1 cellular context compared by ENCODE assay signal in the genomic region with DNA sequence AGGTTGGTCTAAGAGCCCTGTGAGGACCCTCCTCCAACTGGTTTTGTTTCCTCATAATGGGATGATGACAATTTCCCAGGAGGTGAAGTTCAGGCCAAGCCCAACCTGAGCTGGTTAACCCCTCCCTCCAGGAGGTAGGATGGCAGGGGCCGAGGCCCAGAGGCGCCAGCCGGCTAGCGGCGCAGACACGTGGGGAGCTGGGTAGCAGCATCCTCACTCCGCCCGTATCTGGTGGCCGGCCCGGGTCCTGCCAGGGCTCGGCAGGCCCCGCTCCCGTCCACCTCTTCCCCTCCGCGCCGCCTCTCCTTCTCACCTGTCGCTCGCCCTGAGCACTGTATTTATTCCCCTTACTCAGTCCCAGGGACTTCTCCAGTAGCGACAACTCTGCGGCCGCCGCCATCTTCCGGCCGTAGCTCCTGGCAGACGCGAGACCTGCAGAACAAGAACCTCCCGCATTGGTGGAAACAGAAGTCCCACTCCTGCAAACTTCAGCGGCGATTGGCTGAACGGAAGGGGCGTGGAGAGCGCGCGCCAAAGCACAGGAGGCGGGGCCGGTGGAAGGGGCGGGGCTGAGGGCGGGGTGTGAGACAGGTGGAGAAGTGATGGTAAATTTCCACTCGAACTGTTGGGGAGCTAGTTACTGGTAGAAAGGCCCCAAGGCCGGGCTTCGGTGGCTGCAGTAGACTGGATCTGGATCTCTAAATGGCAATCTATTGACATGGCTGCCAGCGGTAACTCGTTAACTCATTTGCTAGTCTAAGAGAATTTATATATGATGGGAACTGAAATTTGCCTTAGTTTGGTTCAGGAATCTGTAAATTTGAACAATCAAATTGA.
TF ChIP-seq lines count a peak whose summit lies in the region.

A gene (minus strand): TSS at position 427 of the 837 bp plus-strand sequence. CDS start 27 bp downstream, at position 400.

TF ChIP-seq in HEK293, 187 proteins besides CTCF, POLR2A, EP300 and RAD21 (continued from another document and continues in another):
- TF ChIP-seq, protein P1, sequence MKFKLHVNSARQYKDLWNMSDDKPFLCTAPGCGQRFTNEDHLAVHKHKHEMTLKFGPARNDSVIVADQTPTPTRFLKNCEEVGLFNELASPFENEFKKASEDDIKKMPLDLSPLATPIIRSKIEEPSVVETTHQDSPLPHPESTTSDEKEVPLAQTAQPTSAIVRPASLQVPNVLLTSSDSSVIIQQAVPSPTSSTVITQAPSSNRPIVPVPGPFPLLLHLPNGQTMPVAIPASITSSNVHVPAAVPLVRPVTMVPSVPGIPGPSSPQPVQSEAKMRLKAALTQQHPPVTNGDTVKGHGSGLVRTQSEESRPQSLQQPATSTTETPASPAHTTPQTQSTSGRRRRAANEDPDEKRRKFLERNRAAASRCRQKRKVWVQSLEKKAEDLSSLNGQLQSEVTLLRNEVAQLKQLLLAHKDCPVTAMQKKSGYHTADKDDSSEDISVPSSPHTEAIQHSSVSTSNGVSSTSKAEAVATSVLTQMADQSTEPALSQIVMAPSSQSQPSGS (tag by site-specific recombination; IDR thresholded peaks at IDR 0.05; ENCODE audit: low read depth) = no peak
- TF ChIP-seq ZNF202 (tag by site-specific recombination; IDR thresholded peaks at IDR 0.05; ENCODE audit: borderline replicate concordance) (no peak), ZNF16 (tag by site-specific recombination; IDR thresholded peaks at IDR 0.05; ENCODE audit: low read depth) (no peak), SALL2 (tag by site-specific recombination; IDR thresholded peaks at IDR 0.05; ENCODE audit: borderline replicate concordance) (no peak), ZBTB48 (tag by site-specific recombination; IDR thresholded peaks at IDR 0.05) (peak; percentile 86), ZNF391 (tag by site-specific recombination; IDR thresholded peaks at IDR 0.05; ENCODE audit: borderline replicate concordance, low read depth) (no peak), ZNF140 (tag by site-specific recombination; IDR thresholded peaks at IDR 0.05) (no peak), ZBTB21 (tag by site-specific recombination; IDR thresholded peaks at IDR 0.05) (no peak), ZNF791 (tag by site-specific recombination; IDR thresholded peaks at IDR 0.05) (no peak), WT1 (tag by site-specific recombination; IDR thresholded peaks at IDR 0.05) (peak; percentile 59; the same call in 1 of the 2 replicates), ZNF660 (tag by site-specific recombination; IDR thresholded peaks at IDR 0.05) (no peak; the same call in 1 of the 2 replicates), YY2 (tag by site-specific recombination; IDR thresholded peaks at IDR 0.05) (peak; percentile 89), SP2 (tag by site-specific recombination; IDR thresholded peaks at IDR 0.05) (peak; percentile 90), ZNF707 (tag by site-specific recombination; IDR thresholded peaks at IDR 0.05) (no peak), ZNF302 (tag by site-specific recombination; IDR thresholded peaks at IDR 0.05; ENCODE audit: low read depth) (no peak), ZNF600 (tag by site-specific recombination; IDR thresholded peaks at IDR 0.05) (peak; percentile 61; the same call in 1 of the 2 replicates), ZNF175 (tag by site-specific recombination; IDR thresholded peaks at IDR 0.05) (no peak), ZNF121 (tag by site-specific recombination; IDR thresholded peaks at IDR 0.05) (no peak), YY1 (tag by site-specific recombination; IDR thresholded peaks at IDR 0.05) (peak; percentile 90), ZNF514 (tag by site-specific recombination; IDR thresholded peaks at IDR 0.05) (no peak), ZNF184 (tag by site-specific recombination; IDR thresholded peaks at IDR 0.05) (no peak; the same call in 1 of the 2 replicates), ZNF426 (tag by site-specific recombination; IDR thresholded peaks at IDR 0.05) (no peak), ZNF274 (IDR thresholded peaks at IDR 0.05; ENCODE audit: low read length) (no peak), ZNF274 (tag by site-specific recombination; IDR thresholded peaks at IDR 0.05; ENCODE audit: borderline replicate concordance) (no peak), ZNF132 (tag by site-specific recombination; IDR thresholded peaks at IDR 0.05; ENCODE audit: borderline replicate concordance) (no peak), ZNF664 (tag by site-specific recombination; IDR thresholded peaks at IDR 0.05) (no peak), SCRT1 (tag by site-specific recombination; IDR thresholded peaks at IDR 0.05; ENCODE audit: borderline replicate concordance) (no peak), ZNF292 (tag by site-specific recombination; IDR thresholded peaks at IDR 0.05; ENCODE audit: borderline replicate concordance, low read depth) (no peak), ZNF223 (tag by site-specific recombination; IDR thresholded peaks at IDR 0.05) (no peak), ZNF311 (tag by site-specific recombination; IDR thresholded peaks at IDR 0.05; ENCODE audit: borderline replicate concordance) (no peak), GLIS1 (tag by site-specific recombination; IDR thresholded peaks at IDR 0.05) (no peak), PRDM1 (tag by site-specific recombination; IDR thresholded peaks at IDR 0.05) (no peak), ZNF549 (tag by site-specific recombination; IDR thresholded peaks at IDR 0.05) (no peak), ZBTB17 (tag by site-specific recombination; IDR thresholded peaks at IDR 0.05) (peak; percentile 92), ZNF610 (tag by site-specific recombination; IDR thresholded peaks at IDR 0.05; ENCODE audit: borderline replicate concordance) (peak; percentile 73; the same call in 1 of the 2 replicates), ZNF146 (tag by site-specific recombination; IDR thresholded peaks at IDR 0.05) (no peak), ZSCAN16 (tag by site-specific recombination; IDR thresholded peaks at IDR 0.05) (no peak), ZFP41 (tag by site-specific recombination; IDR thresholded peaks at IDR 0.05; ENCODE audit: borderline replicate concordance) (no peak), ZNF157 (tag by site-specific recombination; IDR thresholded peaks at IDR 0.05) (no peak), ZNF624 (tag by site-specific recombination; IDR thresholded peaks at IDR 0.05) (no peak), ZNF23 (tag by site-specific recombination; IDR thresholded peaks at IDR 0.05; ENCODE audit: borderline replicate concordance) (no peak)
- TF ChIP-seq, protein P2, sequence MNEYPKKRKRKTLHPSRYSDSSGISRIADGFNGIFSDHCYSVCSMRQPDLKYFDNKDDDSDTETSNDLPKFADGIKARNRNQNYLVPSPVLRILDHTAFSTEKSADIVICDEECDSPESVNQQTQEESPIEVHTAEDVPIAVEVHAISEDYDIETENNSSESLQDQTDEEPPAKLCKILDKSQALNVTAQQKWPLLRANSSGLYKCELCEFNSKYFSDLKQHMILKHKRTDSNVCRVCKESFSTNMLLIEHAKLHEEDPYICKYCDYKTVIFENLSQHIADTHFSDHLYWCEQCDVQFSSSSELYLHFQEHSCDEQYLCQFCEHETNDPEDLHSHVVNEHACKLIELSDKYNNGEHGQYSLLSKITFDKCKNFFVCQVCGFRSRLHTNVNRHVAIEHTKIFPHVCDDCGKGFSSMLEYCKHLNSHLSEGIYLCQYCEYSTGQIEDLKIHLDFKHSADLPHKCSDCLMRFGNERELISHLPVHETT (tag by site-specific recombination; IDR thresholded peaks at IDR 0.05) = no peak
- TF ChIP-seq, protein P3, sequence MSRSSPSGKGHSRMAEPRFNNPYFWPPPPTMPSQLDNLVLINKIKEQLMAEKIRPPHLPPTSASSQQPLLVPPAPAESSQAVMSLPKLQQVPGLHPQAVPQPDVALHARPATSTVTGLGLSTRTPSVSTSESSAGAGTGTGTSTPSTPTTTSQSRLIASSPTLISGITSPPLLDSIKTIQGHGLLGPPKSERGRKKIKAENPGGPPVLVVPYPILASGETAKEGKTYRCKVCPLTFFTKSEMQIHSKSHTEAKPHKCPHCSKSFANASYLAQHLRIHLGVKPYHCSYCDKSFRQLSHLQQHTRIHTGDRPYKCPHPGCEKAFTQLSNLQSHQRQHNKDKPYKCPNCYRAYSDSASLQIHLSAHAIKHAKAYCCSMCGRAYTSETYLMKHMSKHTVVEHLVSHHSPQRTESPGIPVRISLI (tag by site-specific recombination; IDR thresholded peaks at IDR 0.05) = no peak; the same call in 1 of the 2 replicates
- TF ChIP-seq, protein P4, sequence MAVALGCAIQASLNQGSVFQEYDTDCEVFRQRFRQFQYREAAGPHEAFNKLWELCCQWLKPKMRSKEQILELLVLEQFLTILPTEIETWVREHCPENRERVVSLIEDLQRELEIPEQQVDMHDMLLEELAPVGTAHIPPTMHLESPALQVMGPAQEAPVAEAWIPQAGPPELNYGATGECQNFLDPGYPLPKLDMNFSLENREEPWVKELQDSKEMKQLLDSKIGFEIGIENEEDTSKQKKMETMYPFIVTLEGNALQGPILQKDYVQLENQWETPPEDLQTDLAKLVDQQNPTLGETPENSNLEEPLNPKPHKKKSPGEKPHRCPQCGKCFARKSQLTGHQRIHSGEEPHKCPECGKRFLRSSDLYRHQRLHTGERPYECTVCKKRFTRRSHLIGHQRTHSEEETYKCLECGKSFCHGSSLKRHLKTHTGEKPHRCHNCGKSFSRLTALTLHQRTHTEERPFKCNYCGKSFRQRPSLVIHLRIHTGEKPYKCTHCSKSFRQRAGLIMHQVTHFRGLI (tag by site-specific recombination; IDR thresholded peaks at IDR 0.05) = peak; percentile 98
- TF ChIP-seq, protein P5, sequence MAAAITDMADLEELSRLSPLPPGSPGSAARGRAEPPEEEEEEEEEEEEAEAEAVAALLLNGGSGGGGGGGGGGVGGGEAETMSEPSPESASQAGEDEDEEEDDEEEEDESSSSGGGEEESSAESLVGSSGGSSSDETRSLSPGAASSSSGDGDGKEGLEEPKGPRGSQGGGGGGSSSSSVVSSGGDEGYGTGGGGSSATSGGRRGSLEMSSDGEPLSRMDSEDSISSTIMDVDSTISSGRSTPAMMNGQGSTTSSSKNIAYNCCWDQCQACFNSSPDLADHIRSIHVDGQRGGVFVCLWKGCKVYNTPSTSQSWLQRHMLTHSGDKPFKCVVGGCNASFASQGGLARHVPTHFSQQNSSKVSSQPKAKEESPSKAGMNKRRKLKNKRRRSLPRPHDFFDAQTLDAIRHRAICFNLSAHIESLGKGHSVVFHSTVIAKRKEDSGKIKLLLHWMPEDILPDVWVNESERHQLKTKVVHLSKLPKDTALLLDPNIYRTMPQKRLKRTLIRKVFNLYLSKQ (tag by site-specific recombination; IDR thresholded peaks at IDR 0.05; ENCODE audit: borderline replicate concordance) = no peak
- TF ChIP-seq, protein P6, sequence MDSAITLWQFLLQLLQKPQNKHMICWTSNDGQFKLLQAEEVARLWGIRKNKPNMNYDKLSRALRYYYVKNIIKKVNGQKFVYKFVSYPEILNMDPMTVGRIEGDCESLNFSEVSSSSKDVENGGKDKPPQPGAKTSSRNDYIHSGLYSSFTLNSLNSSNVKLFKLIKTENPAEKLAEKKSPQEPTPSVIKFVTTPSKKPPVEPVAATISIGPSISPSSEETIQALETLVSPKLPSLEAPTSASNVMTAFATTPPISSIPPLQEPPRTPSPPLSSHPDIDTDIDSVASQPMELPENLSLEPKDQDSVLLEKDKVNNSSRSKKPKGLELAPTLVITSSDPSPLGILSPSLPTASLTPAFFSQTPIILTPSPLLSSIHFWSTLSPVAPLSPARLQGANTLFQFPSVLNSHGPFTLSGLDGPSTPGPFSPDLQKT (IDR thresholded peaks at IDR 0.05; ENCODE audit: borderline replicate concordance, low read depth, low read length) = no peak
- TF ChIP-seq, protein P7, sequence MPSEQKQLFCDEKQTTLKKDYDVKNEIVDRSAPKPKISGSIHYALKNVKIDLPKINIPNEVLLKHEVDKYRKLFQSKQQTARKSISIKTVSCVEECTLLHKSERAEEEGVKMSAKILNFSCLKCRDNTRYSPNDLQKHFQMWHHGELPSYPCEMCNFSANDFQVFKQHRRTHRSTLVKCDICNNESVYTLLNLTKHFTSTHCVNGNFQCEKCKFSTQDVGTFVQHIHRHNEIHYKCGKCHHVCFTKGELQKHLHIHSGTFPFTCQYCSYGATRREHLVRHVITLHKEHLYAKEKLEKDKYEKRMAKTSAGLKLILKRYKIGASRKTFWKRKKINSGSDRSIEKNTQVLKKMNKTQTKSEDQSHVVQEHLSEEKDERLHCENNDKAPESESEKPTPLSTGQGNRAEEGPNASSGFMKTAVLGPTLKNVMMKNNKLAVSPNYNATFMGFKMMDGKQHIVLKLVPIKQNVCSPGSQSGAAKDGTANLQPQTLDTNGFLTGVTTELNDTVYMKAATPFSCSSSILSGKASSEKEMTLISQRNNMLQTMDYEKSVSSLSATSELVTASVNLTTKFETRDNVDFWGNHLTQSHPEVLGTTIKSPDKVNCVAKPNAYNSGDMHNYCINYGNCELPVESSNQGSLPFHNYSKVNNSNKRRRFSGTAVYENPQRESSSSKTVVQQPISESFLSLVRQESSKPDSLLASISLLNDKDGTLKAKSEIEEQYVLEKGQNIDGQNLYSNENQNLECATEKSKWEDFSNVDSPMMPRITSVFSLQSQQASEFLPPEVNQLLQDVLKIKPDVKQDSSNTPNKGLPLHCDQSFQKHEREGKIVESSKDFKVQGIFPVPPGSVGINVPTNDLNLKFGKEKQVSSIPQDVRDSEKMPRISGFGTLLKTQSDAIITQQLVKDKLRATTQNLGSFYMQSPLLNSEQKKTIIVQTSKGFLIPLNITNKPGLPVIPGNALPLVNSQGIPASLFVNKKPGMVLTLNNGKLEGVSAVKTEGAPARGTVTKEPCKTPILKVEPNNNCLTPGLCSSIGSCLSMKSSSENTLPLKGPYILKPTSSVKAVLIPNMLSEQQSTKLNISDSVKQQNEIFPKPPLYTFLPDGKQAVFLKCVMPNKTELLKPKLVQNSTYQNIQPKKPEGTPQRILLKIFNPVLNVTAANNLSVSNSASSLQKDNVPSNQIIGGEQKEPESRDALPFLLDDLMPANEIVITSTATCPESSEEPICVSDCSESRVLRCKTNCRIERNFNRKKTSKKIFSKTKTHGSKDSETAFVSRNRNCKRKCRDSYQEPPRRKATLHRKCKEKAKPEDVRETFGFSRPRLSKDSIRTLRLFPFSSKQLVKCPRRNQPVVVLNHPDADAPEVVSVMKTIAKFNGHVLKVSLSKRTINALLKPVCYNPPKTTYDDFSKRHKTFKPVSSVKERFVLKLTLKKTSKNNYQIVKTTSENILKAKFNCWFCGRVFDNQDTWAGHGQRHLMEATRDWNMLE (tag by site-specific recombination; conservative IDR thresholded peaks at IDR 0.05; ENCODE audit: low read depth) = 0 out of 2 replicates have a peak, but pooled peaks have one; percentile 8
- TF ChIP-seq, protein P8, sequence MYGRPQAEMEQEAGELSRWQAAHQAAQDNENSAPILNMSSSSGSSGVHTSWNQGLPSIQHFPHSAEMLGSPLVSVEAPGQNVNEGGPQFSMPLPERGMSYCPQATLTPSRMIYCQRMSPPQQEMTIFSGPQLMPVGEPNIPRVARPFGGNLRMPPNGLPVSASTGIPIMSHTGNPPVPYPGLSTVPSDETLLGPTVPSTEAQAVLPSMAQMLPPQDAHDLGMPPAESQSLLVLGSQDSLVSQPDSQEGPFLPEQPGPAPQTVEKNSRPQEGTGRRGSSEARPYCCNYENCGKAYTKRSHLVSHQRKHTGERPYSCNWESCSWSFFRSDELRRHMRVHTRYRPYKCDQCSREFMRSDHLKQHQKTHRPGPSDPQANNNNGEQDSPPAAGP (tag by site-specific recombination; IDR thresholded peaks at IDR 0.05) = no peak
- TF ChIP-seq, protein P9, sequence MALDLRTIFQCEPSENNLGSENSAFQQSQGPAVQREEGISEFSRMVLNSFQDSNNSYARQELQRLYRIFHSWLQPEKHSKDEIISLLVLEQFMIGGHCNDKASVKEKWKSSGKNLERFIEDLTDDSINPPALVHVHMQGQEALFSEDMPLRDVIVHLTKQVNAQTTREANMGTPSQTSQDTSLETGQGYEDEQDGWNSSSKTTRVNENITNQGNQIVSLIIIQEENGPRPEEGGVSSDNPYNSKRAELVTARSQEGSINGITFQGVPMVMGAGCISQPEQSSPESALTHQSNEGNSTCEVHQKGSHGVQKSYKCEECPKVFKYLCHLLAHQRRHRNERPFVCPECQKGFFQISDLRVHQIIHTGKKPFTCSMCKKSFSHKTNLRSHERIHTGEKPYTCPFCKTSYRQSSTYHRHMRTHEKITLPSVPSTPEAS (tag by site-specific recombination; IDR thresholded peaks at IDR 0.05) = peak; percentile 52
